In genomic region chr1:2513939-2514650, GRCh38 we compare ENCODE assay signal across 25 cellular contexts. TPM values are rescaled to one million over a fixed set of nuclear protein-coding genes. Genes with fewer than 3 reads are reported as not detected.
DNase-seq lines count a peak whose midpoint lies in the region; FAIRE-seq and TF ChIP-seq lines count a peak whose summit lies in the region.
"Had no signal": no experiment of that assay in that cellular context is flagged by ENCODE, and none has a peak within 500 bp of the region (broad histone marks: within the 10 kb centered on the region; RNA-seq: fewer than 3 reads in every experiment).

No MANE protein-coding gene starts in this region.

- H2AK5ac ChIP-seq in neuronal stem cell (ENCODE audit: low read depth, low read length), result no peak overlapping the region

- no peak overlapping the region for H2BK12ac ChIP-seq in neuronal stem cell (ENCODE audit: low read length)

- H3K4me1 ChIP-seq in neuronal stem cell (ENCODE audit: control insufficient read depth in 2 of 2, insufficient read depth in 1 of 2, low read depth in 1 of 2, low read length in 2 of 2) (no peaks in the 10 kb centered on the region), ovary (ENCODE audit: insufficient read depth) (no peaks in the 10 kb centered on the region)
- H3K4me1 ChIP-seq: BE2C, Caco-2 had no signal

- peak overlapping the region; percentile 21 for H3K9ac ChIP-seq in neuronal stem cell (ENCODE audit: low read depth, low read length, poor library complexity)
- H3K9ac ChIP-seq: BLaER1 had no signal

- H3K4me3 Mint-ChIP-seq in type B pancreatic cell, result no peak overlapping the region
- H3K4me3 Mint-ChIP-seq: CD14-positive monocyte; CD4-positive, CD25-positive, alpha-beta regulatory T cell; CD8-positive, alpha-beta T cell had no signal

- no peak overlapping the region for H4K8ac ChIP-seq in neuronal stem cell (ENCODE audit: low read depth, low read length)

- POLR2A ChIA-PET in RWPE1 (lab: Yijun Ruan, JAX; ENCODE audit: low non-redundant PET), result no interaction called here

- H4K91ac ChIP-seq in neuronal stem cell (ENCODE audit: low read depth, low read length, poor library complexity), result no peak overlapping the region

- no peaks in the 10 kb centered on the region for H3K4me1 Mint-ChIP-seq in type B pancreatic cell (ENCODE audit: unreplicated experiment)
- H3K4me1 Mint-ChIP-seq: CD14-positive monocyte; CD4-positive, CD25-positive, alpha-beta regulatory T cell had no signal

- no CpG with 5 or more reads among the region's 43 CpGs for WGBS in neuronal stem cell (ENCODE audit: extremely low coverage in 2 of 2, insufficient read length in 2 of 2, insufficient replicate concordance in 1 of 2), 2 donors
- WGBS in ovary, 3 donors, result 90 to 95% (median 91%) methylated on average over 32 to 43 of the region's 43 CpGs

- peak overlapping the region; percentile 53 for H2BK5ac ChIP-seq in neuronal stem cell (ENCODE audit: low read length)

- intact Hi-C loops in ovary (cut with DNase I), result no loop called here

- H3K36me3 Mint-ChIP-seq in type B pancreatic cell, result no peaks in the 10 kb centered on the region

- H3K9me3 ChIP-seq in neuronal stem cell (replicated peaks in 1 of 2; ENCODE audit: control insufficient read depth in 2 of 2, insufficient read depth in 1 of 2, low read depth in 1 of 2, low read length in 2 of 2), result no peaks in the 10 kb centered on the region
- H3K9me3 ChIP-seq in ovary, result no peaks in the 10 kb centered on the region
- H3K9me3 ChIP-seq: BE2C, BLaER1, Caco-2 had no signal

- no peaks in the 10 kb centered on the region for H3K9me3 Mint-ChIP-seq in type B pancreatic cell
- H3K9me3 Mint-ChIP-seq: CD14-positive monocyte; CD4-positive, CD25-positive, alpha-beta regulatory T cell; CD8-positive, alpha-beta T cell had no signal

- H3K4me3 ChIP-seq in H7 (ENCODE audit: insufficient read depth, low read depth, low read length) (no peak overlapping the region), neuronal stem cell (ENCODE audit: low read length in 2 of 2) (no peak overlapping the region), ovary (no peak overlapping the region)
- H3K4me3 ChIP-seq: BLaER1 had no signal

- H3K23ac ChIP-seq in neuronal stem cell (ENCODE audit: low read depth, low read length, poor library complexity), result no peak overlapping the region

- FAIRE-seq in urothelium cell line (lab: Jason Lieb, UNC), result no peak
- FAIRE-seq: A204.1, D721Med, G401.6, GM12891 had no signal

- H3K27ac ChIP-seq in RWPE1 (peak overlapping the region; percentile 15; the same call in 1 of the 2 replicates), neuronal stem cell (replicated peaks; ENCODE audit: low read length) (no peak overlapping the region), ovary (no peak overlapping the region)
- H3K27ac ChIP-seq: BLaER1 had no signal

- no peak overlapping the region for H3K18ac ChIP-seq in neuronal stem cell (ENCODE audit: low read length)

- no peaks in the 10 kb centered on the region for H3K27me3 ChIP-seq in H7 (ENCODE audit: control insufficient read depth, insufficient read depth, low read length)
- H3K27me3 ChIP-seq in neuronal stem cell (ENCODE audit: control insufficient read depth in 3 of 3, insufficient read depth in 3 of 3, low read depth in 1 of 3, low read length in 3 of 3), result no peaks in the 10 kb centered on the region
- no peaks in the 10 kb centered on the region for H3K27me3 ChIP-seq in ovary
- H3K27me3 ChIP-seq: BE2C, BLaER1 had no signal

- H3K79me1 ChIP-seq in neuronal stem cell (ENCODE audit: low read depth, low read length), result peaks cover 16% of the 10 kb centered on the region

- no peak overlapping the region for H2BK15ac ChIP-seq in neuronal stem cell (ENCODE audit: low read length)

- no peak overlapping the region for H3K27ac Mint-ChIP-seq in type B pancreatic cell
- H3K27ac Mint-ChIP-seq: CD8-positive, alpha-beta T cell had no signal

- H3K14ac ChIP-seq in neuronal stem cell (ENCODE audit: low read length), result peak overlapping the region; percentile 17

- TF ChIP-seq CTCF in RWPE1 (conservative IDR thresholded peaks at IDR 0.05; ENCODE audit: low read depth) (no peak), type B pancreatic cell (conservative IDR thresholded peaks at IDR 0.05) (no peak), ovary (IDR thresholded peaks at IDR 0.05) (no peak)

- TF ChIP-seq EP300 in ovary (IDR thresholded peaks at IDR 0.05), result no peak

- H3K4ac ChIP-seq in neuronal stem cell (ENCODE audit: low read length), result no peak overlapping the region

- H3K4me2 ChIP-seq in neuronal stem cell (ENCODE audit: insufficient read depth, low read length, poor library complexity, severe bottlenecking), result no peak overlapping the region
- H3K4me2 ChIP-seq: BLaER1 had no signal

- no peak for TF ChIP-seq POLR2A in ovary (IDR thresholded peaks at IDR 0.05)

- H2BK120ac ChIP-seq in neuronal stem cell (ENCODE audit: low read depth, low read length), result no peak overlapping the region

- DNase-seq in H7 (peak; percentile 66), RWPE1 (ENCODE audit: low spot score) (no peak), left kidney (ENCODE audit: low read depth, low spot score) (peak; percentile 75), neuronal stem cell (ENCODE audit: low spot score) (no peak), urothelium cell line (ENCODE audit: low spot score) (no peak), type B pancreatic cell (ENCODE audit: extremely low spot score, unreplicated experiment) (no peak), ovary (no peak)
- DNase-seq: 8988T; ACHN; BE2C; C1 segment of cervical spinal cord; Caco-2; Calu3; CD4-positive, CD25-positive, alpha-beta regulatory T cell; CD8-positive, alpha-beta T cell; DMS79 treated with DMSO at 0.1 percent for 48 hours; GF-D8 had no signal

- H2AFZ ChIP-seq in neuronal stem cell (ENCODE audit: low read length), result no peak overlapping the region

- H3K36me3 ChIP-seq in H7 (replicated peaks; ENCODE audit: control insufficient read depth, insufficient read depth, low read length) (peaks cover 22% of the 10 kb centered on the region), neuronal stem cell (replicated peaks in 1 of 2; ENCODE audit: control insufficient read depth in 2 of 2, insufficient read depth in 2 of 2, low read length in 2 of 2) (peaks cover 79 to 98% of the 10 kb centered on the region in 2 donors), ovary (peaks cover 3% of the 10 kb centered on the region)

- CTCF ChIA-PET in RWPE1 (lab: Yijun Ruan, JAX), result no interaction called here

- no peaks in the 10 kb centered on the region for H3K27me3 Mint-ChIP-seq in type B pancreatic cell
- H3K27me3 Mint-ChIP-seq: CD4-positive, CD25-positive, alpha-beta regulatory T cell had no signal

RNA-seq across cellular contexts. Expression of gene PANK4, which starts 12.3 kb away (rescaled TPM):
- 62.5 and 79.0 TPM in 2 replicates for total RNA-seq in H7 (2014; rRNA removed; shearing (Covaris generic))
- polyA plus RNA-seq in neuronal stem cell (2013, experiment 1 of 2), result 23.5 TPM
- 22.7 TPM for polyA plus RNA-seq in neuronal stem cell (2013, experiment 2 of 2)
- 36.4 and 49.1 TPM in 2 replicates for total RNA-seq in type B pancreatic cell (ENCODE audit: low replicate concordance)
- total RNA-seq in ovary, result 10 to 100 TPM; 19.7 to 33.3 (median 29.1) TPM
- polyA plus RNA-seq in ovary, result 10 to 100 TPM; 14.7 to 17.1 TPM

RNA-seq across cellular contexts. Expression of gene HES5, which starts 16.0 kb away (rescaled TPM):
- 0.07 and 0.33 TPM in 2 replicates for total RNA-seq in H7 (2014; rRNA removed; shearing (Covaris generic))
- polyA plus RNA-seq in neuronal stem cell (2013, experiment 1 of 2), result 208 TPM
- polyA plus RNA-seq in neuronal stem cell (2013, experiment 2 of 2), result 209 TPM
- total RNA-seq in type B pancreatic cell (ENCODE audit: low replicate concordance), result 4.5 and 5.1 TPM in 2 replicates
- under 1 TPM in 3 of 7 donors, not detected in 4; 0.25 to 0.53 (median 0.31) TPM for total RNA-seq in ovary
- polyA plus RNA-seq in ovary, result under 1 TPM; 0.13 to 0.36 TPM
- total RNA-seq: A673; Caco-2; Calu3; CD4-positive, CD25-positive, alpha-beta regulatory T cell; CD8-positive, alpha-beta T cell had no signal
- polyA plus RNA-seq: AG04450; CD14-positive monocyte; CD4-positive, CD25-positive, alpha-beta regulatory T cell had no signal

RNA-seq across cellular contexts. Expression of gene PLCH2, which starts 38.0 kb away (rescaled TPM):
- total RNA-seq in H7 (2014; rRNA removed; shearing (Covaris generic)), result 0.24 and 0.37 TPM in 2 replicates
- 4.2 TPM for polyA plus RNA-seq in neuronal stem cell (2013, experiment 1 of 2)
- polyA plus RNA-seq in neuronal stem cell (2013, experiment 2 of 2), result 4.0 TPM
- total RNA-seq in type B pancreatic cell (ENCODE audit: low replicate concordance) (0.67 and 0.82 TPM in 2 replicates), ovary (under 1 TPM in 6 of 7 donors, not detected in 1; 0.05 to 0.84 (median 0.47) TPM)
- polyA plus RNA-seq in ovary, result under 1 TPM; 0.08 to 0.19 TPM
- total RNA-seq: A673 had no signal
- polyA plus RNA-seq: CD14-positive monocyte had no signal

RNA-seq across cellular contexts. Expression of gene TNFRSF14, which starts 42.1 kb away (rescaled TPM):
- total RNA-seq in H7 (2014; rRNA removed; shearing (Covaris generic)), result 0.07 and 0.55 TPM in 2 replicates
- 1.1 TPM for polyA plus RNA-seq in neuronal stem cell (2013, experiment 1 of 2)
- 1.3 TPM for polyA plus RNA-seq in neuronal stem cell (2013, experiment 2 of 2)
- total RNA-seq in type B pancreatic cell (ENCODE audit: low replicate concordance), result 4.2 and 8.5 TPM in 2 replicates
- 10 to 100 TPM; 33.3 to 78.5 (median 60.5) TPM for total RNA-seq in ovary
- polyA plus RNA-seq in ovary, result 10 to 100 TPM in 1 of 2 donors, 1 to 10 TPM in 1; 4.3 to 57.6 TPM

Comparison
In these comparisons a context has a peak if more than half of its experiments do, and no peak if none do; other contexts are left out.
1. DNase-seq: peak in H7 (single experiment) and left kidney (single experiment); none in RWPE1 (single experiment), neuronal stem cell (single experiment), urothelium cell line (single experiment), type B pancreatic cell (single experiment) and ovary (0 of 5).